19 cellular contexts compared by ENCODE assay signal in the genomic region with DNA sequence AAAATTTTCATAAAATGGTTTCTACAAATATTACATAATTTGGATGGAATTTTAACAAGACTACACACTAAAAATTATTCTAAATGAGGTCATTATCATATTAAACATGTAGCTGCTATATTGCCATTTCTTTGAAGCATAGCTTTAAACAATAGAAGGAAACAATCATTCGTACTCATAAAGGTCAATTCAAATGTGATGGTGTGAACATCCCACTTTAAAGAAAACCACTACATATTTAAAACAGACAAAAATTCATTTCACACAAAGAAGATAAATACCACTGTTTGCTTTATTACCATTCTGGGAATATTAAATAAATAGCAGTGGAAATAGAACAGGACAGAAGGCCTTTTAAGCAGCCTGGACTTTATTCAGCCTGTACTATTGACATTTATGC.
DNase-seq lines count a peak whose midpoint lies in the region; ATAC-seq, FAIRE-seq and TF ChIP-seq lines count a peak whose summit lies in the region.
"Had no signal": no experiment of that assay in that cellular context is flagged by ENCODE, and none has a peak within 500 bp of the region (broad histone marks: within the 10 kb centered on the region; RNA-seq: fewer than 3 reads in every experiment).

No MANE protein-coding gene starts in this region.

- H3K4me3 ChIP-seq in PC-3 (ENCODE audit: low read length) (no peak overlapping the region), K562 (no peak overlapping the region), endothelial cell of umbilical vein (replicated peaks in 1 of 3; ENCODE audit: insufficient read depth in 1 of 3, low read depth in 1 of 3, low read length in 3 of 3) (no peak overlapping the region), small intestine (ENCODE audit: low read depth in 1 of 2, low read length in 2 of 2) (no peak overlapping the region)
- H3K4me3 ChIP-seq: HAP-1 had no signal

- ATAC-seq in PC-3 = peak; percentile 10; the same call in 1 of the 2 replicates
- ATAC-seq in K562 = no peak

- H3K79me2 ChIP-seq in PC-3 (ENCODE audit: low read length) (no peaks in the 10 kb centered on the region), K562 (ENCODE audit: control insufficient read depth, insufficient read depth, low read length) (no peaks in the 10 kb centered on the region), endothelial cell of umbilical vein (ENCODE audit: control insufficient read depth, insufficient read depth, low read length) (no peaks in the 10 kb centered on the region)

- H3F3A ChIP-seq in PC-3 (ENCODE audit: low read length, unreplicated experiment) = no peaks in the 10 kb centered on the region

- H2AFZ ChIP-seq in PC-3 (ENCODE audit: low read length) = no peak overlapping the region
- no peak overlapping the region for H2AFZ ChIP-seq in K562 (ENCODE audit: low read depth, low read length)
- H2AFZ ChIP-seq in endothelial cell of umbilical vein (ENCODE audit: low read depth, low read length) = no peak overlapping the region

- TF ChIP-seq POLR2A in K562 (conservative IDR thresholded peaks at IDR 0.05) = no peak
- TF ChIP-seq POLR2A in endothelial cell of umbilical vein (IDR thresholded peaks at IDR 0.05; ENCODE audit: low read depth, low read length) = no peak

- H3K4me1 ChIP-seq in PC-3 (ENCODE audit: insufficient read depth, low read length) (peaks cover 30% of the 10 kb centered on the region), K562 (replicated peaks in 1 of 2; ENCODE audit: control insufficient read depth in 2 of 2, insufficient read depth in 2 of 2, low read length in 2 of 2) (no peaks in the 10 kb centered on the region), endothelial cell of umbilical vein (ENCODE audit: control insufficient read depth, extremely low read depth, insufficient read depth, low read length) (peaks cover 22% of the 10 kb centered on the region), small intestine (ENCODE audit: control insufficient read depth in 2 of 2, insufficient read depth in 1 of 2, low read depth in 1 of 2, low read length in 1 of 2) (no peaks in the 10 kb centered on the region)
- H3K4me1 ChIP-seq: HAP-1 had no signal

- H3K4me2 ChIP-seq in PC-3 (ENCODE audit: low read length) = no peak overlapping the region
- no peak overlapping the region for H3K4me2 ChIP-seq in K562 (ENCODE audit: insufficient read depth, low read length)
- no peak overlapping the region for H3K4me2 ChIP-seq in endothelial cell of umbilical vein (ENCODE audit: insufficient read depth, low read length)

- no peak overlapping the region for H3K9ac ChIP-seq in PC-3 (ENCODE audit: low read length)
- H3K9ac ChIP-seq in K562 (ENCODE audit: insufficient read depth in 1 of 2, low read depth in 2 of 2, low read length in 2 of 2) = no peak overlapping the region
- no peak overlapping the region for H3K9ac ChIP-seq in endothelial cell of umbilical vein (replicated peaks; ENCODE audit: extremely low read depth, insufficient read depth, low read length)

- H3K36me3 ChIP-seq in PC-3 (ENCODE audit: low read depth, low read length) (no peaks in the 10 kb centered on the region), K562 (ENCODE audit: control insufficient read depth, insufficient read depth, low read length) (no peaks in the 10 kb centered on the region), endothelial cell of umbilical vein (ENCODE audit: control insufficient read depth in 2 of 2, extremely low read depth in 1 of 2, insufficient read depth in 2 of 2, low read length in 2 of 2) (no peaks in the 10 kb centered on the region), small intestine (ENCODE audit: control insufficient read depth in 2 of 2, insufficient read depth in 2 of 2, low read length in 2 of 2) (no peaks in the 10 kb centered on the region)
- H3K36me3 ChIP-seq: HAP-1 had no signal

- dilution Hi-C loops in endothelial cell of umbilical vein (cut with MboI; ENCODE audit: extremely low pct_ligation_motif_present, low sequenced_read_pairs) = no loop called here

- TF ChIP-seq RAD21 in K562 (CRISPR knock-in tag; conservative IDR thresholded peaks at IDR 0.05 in 1 of 2, IDR thresholded peaks at IDR 0.05 in 1 of 2) = no peak

- POLR2A ChIA-PET in PC-3 (lab: Charles Lee; ENCODE audit: unreplicated experiment) (no interaction called here), K562 (lab: Yijun Ruan, JAX) (no interaction called here), endothelial cell of umbilical vein (lab: Charles Lee) (interaction anchor here (0.6 kb wide), 1 partner anchor 67 kb away, joined by 3 read pairs; no protein-coding TSS in a partner anchor)

- H3K9me1 ChIP-seq in K562 (ENCODE audit: control insufficient read depth, insufficient read depth, low read length) (no peaks in the 10 kb centered on the region), endothelial cell of umbilical vein (replicated peaks; ENCODE audit: control insufficient read depth, extremely low read depth, insufficient read depth, low read length) (no peaks in the 10 kb centered on the region)

- H3K27me3 ChIP-seq in PC-3 (ENCODE audit: low read length) (no peaks in the 10 kb centered on the region), K562 (ENCODE audit: control insufficient read depth in 2 of 2, insufficient read depth in 2 of 2, low read length in 2 of 2) (peaks cover 6 to 13% of the 10 kb centered on the region in 2 experiments), endothelial cell of umbilical vein (ENCODE audit: control insufficient read depth in 2 of 2, insufficient read depth in 2 of 2, low read length in 2 of 2) (no peaks in the 10 kb centered on the region), small intestine (ENCODE audit: control insufficient read depth in 2 of 2, insufficient read depth in 2 of 2, low read length in 2 of 2) (no peaks in the 10 kb centered on the region)

- H3K9me3 ChIP-seq in PC-3 (ENCODE audit: low read length) (no peaks in the 10 kb centered on the region), K562 (replicated peaks; ENCODE audit: control insufficient read depth, insufficient read depth, low read depth, low read length) (no peaks in the 10 kb centered on the region), endothelial cell of umbilical vein (replicated peaks; ENCODE audit: control insufficient read depth, insufficient read depth, low read length) (no peaks in the 10 kb centered on the region), small intestine (ENCODE audit: control insufficient read depth, low read depth) (no peaks in the 10 kb centered on the region)
- H3K9me3 ChIP-seq: HAP-1 had no signal

- H4K20me1 ChIP-seq in PC-3 (ENCODE audit: low read length) (no peaks in the 10 kb centered on the region), K562 (replicated peaks; ENCODE audit: control insufficient read depth, insufficient read depth, low read length) (no peaks in the 10 kb centered on the region), endothelial cell of umbilical vein (replicated peaks; ENCODE audit: control insufficient read depth, extremely low read depth, insufficient read depth, low read length) (no peaks in the 10 kb centered on the region)

- CTCF ChIA-PET in PC-3 (lab: Charles Lee) (no interaction called here), K562 (lab: Yijun Ruan, JAX; ENCODE audit: low intra/inter-chr PET ratio) (no interaction called here), endothelial cell of umbilical vein (lab: Charles Lee) (interaction anchor here (0.7 to 1.9 kb wide), 4 partner anchors 15 to 75 kb away, joined by 3 to 7 read pairs (median 4); no protein-coding TSS in a partner anchor)

- no peak for TF ChIP-seq EP300 in K562 (IDR thresholded peaks at IDR 0.05; ENCODE audit: low read length)

- H3K27ac ChIP-seq in PC-3 (ENCODE audit: low read length) (no peak overlapping the region), K562 (ENCODE audit: extremely low read depth, low read depth, low read length) (no peak overlapping the region), endothelial cell of umbilical vein (ENCODE audit: insufficient read depth, low read depth, low read length) (no peak overlapping the region), small intestine (ENCODE audit: low read depth in 1 of 2, low read length in 1 of 2) (no peak overlapping the region)

- FAIRE-seq in K562 (lab: Jason Lieb, UNC) (no peak), endothelial cell of umbilical vein (lab: Jason Lieb, UNC) (no peak), small intestine (lab: Jason Lieb, UNC) (peak; percentile 77)
- FAIRE-seq: G401.6, GM12892, H54 had no signal

- no peaks in the 10 kb centered on the region for H3K9me2 ChIP-seq in PC-3 (replicated peaks; ENCODE audit: low read length)

- intact Hi-C loops in PC-3 (cut with micrococcal nuclease) = loop anchor here (10.0 kb wide), 1 partner anchor 319 kb away; no protein-coding TSS in a partner anchor
- intact Hi-C loops in K562 (cut with micrococcal nuclease) = no loop called here
- intact Hi-C loops in endothelial cell of umbilical vein (cut with micrococcal nuclease) = loop anchor here (1.0 kb wide), 1 partner anchor 8 kb away; no protein-coding TSS in a partner anchor

- WGBS in K562 (ENCODE audit: insufficient coverage, low coverage, missing lambda C conversion rate) = 2% methylated on average over 1 of the region's 1 CpG
- 66 to 85% (median 85%) methylated on average over 1 of the region's 1 CpG for WGBS in small intestine, 3 donors

- in situ Hi-C loops in K562 (cut with MboI) = no loop called here

- BruUV-seq in PC-3 (replicated peaks; lab: Mats Ljungman, UMichigan) (no TSS peak), K562 (replicated peaks; lab: Mats Ljungman, UMichigan) (no TSS peak), endothelial cell of umbilical vein (replicated peaks; lab: Mats Ljungman, UMichigan) (no TSS peak)

- TF ChIP-seq CTCF in PC-3 (conservative IDR thresholded peaks at IDR 0.05; ENCODE audit: low read depth, low read length) = no peak
- TF ChIP-seq CTCF in K562 (IDR thresholded peaks at IDR 0.05 in 2 of 3, conservative IDR thresholded peaks at IDR 0.05 in 1 of 3; ENCODE audit: insufficient read depth in 2 of 3, low read depth in 1 of 3, low read length in 3 of 3) = no peak
- TF ChIP-seq CTCF in endothelial cell of umbilical vein (IDR thresholded peaks at IDR 0.05; ENCODE audit: extremely low read depth in 1 of 2, insufficient read depth in 1 of 2, low read depth in 1 of 2, low read length in 2 of 2) = no peak

- DNase-seq in PC-3 (no peak), K562 (ENCODE audit: extremely low read depth in 1 of 4, low spot score in 3 of 4) (peak in 3 of 4 experiments; percentile 7 to 12 (median 9)), endothelial cell of umbilical vein (ENCODE audit: low read depth, low spot score) (peak; percentile 51), small intestine (no peak), A172 (ENCODE audit: low spot score) (no peak), NCI-H1417 (lab: John Stamatoyannopoulos, UW) (no peak)
- DNase-seq in activated CD4-positive, alpha-beta T cell treated with anti-CD3 and anti-CD28 coated beads, Interleukin-2, amount 50 U/mL, for 48 hours = no peak
- DNase-seq: 8988T; C1 segment of cervical spinal cord; Calu3; CD4-positive, alpha-beta memory T cell; COR-L47; DND-41; GOT3; HFFc6 had no signal

TF ChIP-seq in endothelial cell of umbilical vein, 7 proteins besides CTCF, POLR2A, EP300 and RAD21 (continues in another document):
- no peak for TF ChIP-seq GATA2 (IDR thresholded peaks at IDR 0.05; ENCODE audit: insufficient read depth, insufficient read length, low read depth, low read length)
- TF ChIP-seq FOS (IDR thresholded peaks at IDR 0.05; ENCODE audit: borderline replicate concordance, insufficient read depth, low read length) = no peak
- TF ChIP-seq EZH2 (IDR thresholded peaks at IDR 0.05; ENCODE audit: borderline replicate concordance, low read depth, low read length, severe bottlenecking) = no peak
- TF ChIP-seq MYC (IDR thresholded peaks at IDR 0.05; ENCODE audit: low read depth, low read length) = no peak

Comparison
In these comparisons a context has a peak if more than half of its experiments do, and no peak if none do; other contexts are left out.
1. DNase-seq: peak in K562 (3 of 4) and endothelial cell of umbilical vein (single experiment); none in PC-3 (single experiment), small intestine (single experiment), activated CD4-positive, alpha-beta T cell treated with anti-CD3 and anti-CD28 coated beads, Interleukin-2, amount 50 U/mL, for 48 hours (0 of 2), A172 (single experiment) and NCI-H1417 (0 of 3).